27 cellular contexts compared by ENCODE assay signal in genomic region chr9:87748895-87749294, GRCh38. TPM values are rescaled to one million over a fixed set of nuclear protein-coding genes. Genes with fewer than 3 reads are reported as not detected.
DNase-seq lines count a peak whose midpoint lies in the region; ATAC-seq, FAIRE-seq and TF ChIP-seq lines count a peak whose summit lies in the region.
"Had no signal": no experiment of that assay in that cellular context is flagged by ENCODE, and none has a peak within 500 bp of the region (broad histone marks: within the 10 kb centered on the region; RNA-seq: fewer than 3 reads in every experiment).

No MANE protein-coding gene starts in this region.

- H2AFZ ChIP-seq in HepG2 (ENCODE audit: low read length) = no peak overlapping the region

- TF ChIP-seq CTCF in liver (IDR thresholded peaks at IDR 0.05; ENCODE audit: low read depth, low read length, missing input control) (no peak), HepG2 (CRISPR knock-in tag; IDR thresholded peaks at IDR 0.05) (no peak), adrenal gland (IDR thresholded peaks at IDR 0.05) (no peak), thyroid gland (IDR thresholded peaks at IDR 0.05) (no peak)

- H3K79me2 ChIP-seq in HepG2 (ENCODE audit: insufficient read depth, low read length) = no peaks in the 10 kb centered on the region

- BruUV-seq in HepG2 (replicated peaks; lab: Mats Ljungman, UMichigan) = no TSS peak

- H3K36me3 ChIP-seq in liver (ENCODE audit: control insufficient read depth in 4 of 4, insufficient read depth in 3 of 4, low read depth in 1 of 4, low read length in 3 of 4) (no peaks in the 10 kb centered on the region), HepG2 (replicated peaks in 1 of 2; ENCODE audit: control insufficient read depth in 1 of 2, insufficient read depth in 2 of 2, low read length in 2 of 2) (no peaks in the 10 kb centered on the region), adrenal gland (replicated peaks in 1 of 2) (no peaks in the 10 kb centered on the region), thyroid gland (no peaks in the 10 kb centered on the region)
- H3K36me3 ChIP-seq: MG63 had no signal

- DNase-seq in HepG2 (ENCODE audit: low spot score) = no peak
- DNase-seq in adrenal gland = no peak
- peak; percentile 38 for DNase-seq in kidney tubule cell (ENCODE audit: low spot score)
- no peak for DNase-seq in thyroid gland
- DNase-seq: Caco-2; CD8-positive, alpha-beta T cell; DMS79 treated with DMSO at 0.1 percent for 48 hours; GF-D8; KBM-7; MG63; NCI-H1105 treated with DMSO at 0.1 percent for 48 hours; NCI-H146; NCI-H2029 treated with DMSO at 0.1 percent for 48 hours; NCI-H446 treated with DMSO at 0.1 percent for 48 hours; NCI-H526; NCI-H82; NK-92 treated with Interleukin-12 subunit alpha and Interleukin-12 subunit beta, amount 100 ng/mL, for 24 hours; SHP77 treated with DMSO at 0.1 percent for 48 hours had no signal

- ATAC-seq in HepG2 (no peak), GM18502 (IDR thresholded peaks at IDR 0.05; ENCODE audit: poor library complexity, unreplicated experiment) (no peak), HG02973 (IDR thresholded peaks at IDR 0.05; ENCODE audit: unreplicated experiment) (no peak)
- ATAC-seq: A549; CD8-positive, alpha-beta T cell; Panc1 had no signal

- H3K4me1 ChIP-seq in liver (ENCODE audit: control insufficient read depth in 4 of 4, insufficient read depth in 4 of 4, low read length in 3 of 4) (peaks cover 15 to 26% (median 16%) of the 10 kb centered on the region in 4 donors), HepG2 (ENCODE audit: insufficient read depth, low read length) (peaks cover 5% of the 10 kb centered on the region; the same call in 1 of the 2 replicates), adrenal gland (replicated peaks in 1 of 2) (no peaks in the 10 kb centered on the region), thyroid gland (no peaks in the 10 kb centered on the region)
- H3K4me1 ChIP-seq: A549, Caco-2 had no signal

- TF ChIP-seq EP300 in HepG2 (IDR thresholded peaks at IDR 0.05; ENCODE audit: low read depth in 2 of 2, low read length in 2 of 2) (no peak), HepG2 (CRISPR knock-in tag; IDR thresholded peaks at IDR 0.05; ENCODE audit: borderline replicate concordance) (no peak)

- H4K20me1 ChIP-seq in HepG2 (ENCODE audit: insufficient read depth, low read length) = no peaks in the 10 kb centered on the region

- CTCF ChIA-PET in HepG2 (lab: Yijun Ruan, JAX; ENCODE audit: low intra/inter-chr PET ratio, low total read pairs) = no interaction called here

- H3K9ac ChIP-seq in liver (ENCODE audit: low read depth in 1 of 2, low read length in 2 of 2) (no peak overlapping the region), HepG2 (ENCODE audit: insufficient read depth, low read depth, low read length) (no peak overlapping the region)

- no peak overlapping the region for H3K4me3 ChIP-seq in liver (ENCODE audit: low read depth in 1 of 3, low read length in 3 of 3)
- H3K4me3 ChIP-seq in HepG2 (replicated peaks in 1 of 3; ENCODE audit: insufficient read depth in 1 of 3, low read depth in 2 of 3, low read length in 3 of 3) = no peak overlapping the region
- H3K4me3 ChIP-seq in adrenal gland = no peak overlapping the region
- H3K4me3 ChIP-seq in thyroid gland (replicated peaks in 1 of 3) = no peak overlapping the region
- H3K4me3 ChIP-seq: A549, MG63 had no signal

- intact Hi-C loops in HepG2 (cut with micrococcal nuclease; ENCODE audit: unreplicated experiment) (no loop called here), adrenal gland (cut with DNase I) (no loop called here), thyroid gland (cut with DNase I) (no loop called here)

- POLR2A ChIA-PET in HepG2 (lab: Yijun Ruan, JAX) = no interaction called here

- H3K27ac ChIP-seq in liver (ENCODE audit: low read depth in 1 of 2, low read length in 2 of 2) (peak overlapping the region; percentile 30 to 32), HepG2 (ENCODE audit: extremely low read length, insufficient read depth, low read length) (no peak overlapping the region), adrenal gland (peak overlapping the region in 3 of 5 donors; percentile 14 to 46 (median 31)), thyroid gland (no peak overlapping the region)
- H3K27ac ChIP-seq: A549, C4-2B had no signal

- FAIRE-seq in HepG2 (lab: Jason Lieb, UNC) = no peak
- FAIRE-seq: A549, GM12891, H54, HTR-8/SVneo had no signal

- in situ Hi-C loops in HepG2 (cut with HindIII; ENCODE audit: extremely low pct_ligation_motif_present, low pct_unique_long_range_greater_than_20kb) = no loop called here

- TF ChIP-seq POLR2A in HepG2 (IDR thresholded peaks at IDR 0.05; ENCODE audit: insufficient read depth in 1 of 2, low read depth in 2 of 2, low read length in 2 of 2) (no peak), adrenal gland (IDR thresholded peaks at IDR 0.05) (no peak), thyroid gland (IDR thresholded peaks at IDR 0.05) (no peak)

- TF ChIP-seq RAD21 in liver (IDR thresholded peaks at IDR 0.05) = no peak
- no peak for TF ChIP-seq RAD21 in HepG2 (CRISPR knock-in tag; IDR thresholded peaks at IDR 0.05)

- H3K27me3 ChIP-seq in liver (ENCODE audit: control insufficient read depth in 4 of 4, insufficient read depth in 4 of 4, low read length in 3 of 4) (no peaks in the 10 kb centered on the region), HepG2 (ENCODE audit: control insufficient read depth in 1 of 2, insufficient read depth in 2 of 2, low read length in 2 of 2) (no peaks in the 10 kb centered on the region), adrenal gland (no peaks in the 10 kb centered on the region), thyroid gland (no peaks in the 10 kb centered on the region)
- H3K27me3 ChIP-seq: MG63 had no signal

- H3K4me2 ChIP-seq in HepG2 (ENCODE audit: low read depth, low read length) = no peak overlapping the region
- H3K4me2 ChIP-seq: A549 had no signal

- H3K9me3 ChIP-seq in liver (ENCODE audit: control insufficient read depth in 4 of 4, low read length in 3 of 4) = peaks cover 0 to 4% (median 1%) of the 10 kb centered on the region in 4 donors
- H3K9me3 ChIP-seq in HepG2 (ENCODE audit: low read length) = peaks cover 6% of the 10 kb centered on the region; the same call in 1 of the 2 replicates
- no peaks in the 10 kb centered on the region for H3K9me3 ChIP-seq in adrenal gland (replicated peaks in 1 of 3)
- no peaks in the 10 kb centered on the region for H3K9me3 ChIP-seq in thyroid gland
- H3K9me3 ChIP-seq: Caco-2 had no signal

- WGBS in liver = 56% methylated on average over 1 of the region's 1 CpG
- 43% methylated on average over 1 of the region's 1 CpG for WGBS in HepG2 (ENCODE audit: low lambda C conversion rate)
- WGBS in adrenal gland, 4 donors = 50 to 65% (median 55%) methylated on average over 1 of the region's 1 CpG
- 21 to 24% methylated on average over 1 of the region's 1 CpG for WGBS in thyroid gland, 2 donors

TF ChIP-seq in liver, 16 proteins besides CTCF, POLR2A, EP300 and RAD21 (continues in another document):
- TF ChIP-seq YY1 (IDR thresholded peaks at IDR 0.05) (no peak), RXRA (IDR thresholded peaks at IDR 0.05) (no peak), GABPA (IDR thresholded peaks at IDR 0.05 in 1 of 2, conservative IDR thresholded peaks at IDR 0.05 in 1 of 2) (no peak), FOXA1 (IDR thresholded peaks at IDR 0.05) (no peak), JUND (IDR thresholded peaks at IDR 0.05) (no peak)

TF ChIP-seq in HepG2, 621 proteins besides CTCF, POLR2A, EP300 and RAD21 (continues in another document):
- TF ChIP-seq SAFB2 (CRISPR knock-in tag; IDR thresholded peaks at IDR 0.05; ENCODE audit: borderline replicate concordance, low read depth) (no peak), NCOR1 (IDR thresholded peaks at IDR 0.05; ENCODE audit: borderline replicate concordance, low read length) (no peak), GTF3A (CRISPR knock-in tag; conservative IDR thresholded peaks at IDR 0.05) (no peak), ZSCAN25 (CRISPR knock-in tag; IDR thresholded peaks at IDR 0.05) (no peak), ZNF556 (CRISPR knock-in tag; IDR thresholded peaks at IDR 0.05; ENCODE audit: borderline replicate concordance) (no peak), NFKB2 (CRISPR knock-in tag; IDR thresholded peaks at IDR 0.05; ENCODE audit: borderline replicate concordance) (no peak), ZNF20 (CRISPR knock-in tag; IDR thresholded peaks at IDR 0.05) (no peak)

RNA-seq across cellular contexts. Expression of gene CTSL, which starts 23.0 kb away (rescaled TPM):
- total RNA-seq in liver (100 to 1,000 TPM; 156 to 193 TPM), HepG2 (2016; rRNA removed; fragmentation: Illumina TruSeq; extraction: Trizol) (40.0 and 78.1 TPM in 2 replicates), adrenal gland (100 to 1,000 TPM in 7 of 8 donors, 10 to 100 TPM in 1; 94.6 to 208 (median 159) TPM), thyroid gland (100 to 1,000 TPM in 3 of 4 donors, 10 to 100 TPM in 1; 62.0 to 172 (median 112) TPM)
- polyA plus RNA-seq in liver (100 to 1,000 TPM; 167 to 210 TPM), HepG2 (2011; rRNA removed) (83.8 and 113 TPM in 2 replicates), adrenal gland (100 to 1,000 TPM in 2 of 3 donors, 10 to 100 TPM in 1; 65.2 to 134 (median 109) TPM)
- 3.8 and 5.8 TPM in 2 replicates for total RNA-seq in HepG2 (2016; cell fraction: cytosol; rRNA removed; fragmentation: Illumina TruSeq; extraction: Trizol; ENCODE audit: low read depth)
- total RNA-seq in HepG2 (2016; cell fraction: insoluble cytoplasmic fraction; rRNA removed; fragmentation: Illumina TruSeq; extraction: Trizol) = 40.5 and 78.7 TPM in 2 replicates
- 8.0 and 8.5 TPM in 2 replicates for total RNA-seq in HepG2 (2016; cell fraction: membrane; rRNA removed; fragmentation: Illumina TruSeq; extraction: Trizol)
- 52.9 and 63.4 TPM in 2 replicates for total RNA-seq in HepG2 (2016; cell fraction: nucleus; rRNA removed; fragmentation: Illumina TruSeq; extraction: Trizol)
- 73.7 and 84.1 TPM in 2 replicates for polyA plus RNA-seq in HepG2 (2011; cell fraction: cytosol; rRNA removed)
- 20.1 and 27.7 TPM in 2 replicates for polyA plus RNA-seq in HepG2 (2011; cell fraction: nucleus; rRNA removed)
- 48.9 and 56.9 TPM in 2 replicates for polyA plus RNA-seq in HepG2 (2012)
- 4.8 and 5.2 TPM in 2 replicates for polyA plus RNA-seq in HepG2 (2016; cell fraction: cytosol; fragmentation: Illumina TruSeq; extraction: Trizol; ENCODE audit: low read depth)
- 36.0 and 42.5 TPM in 2 replicates for polyA plus RNA-seq in HepG2 (2016; cell fraction: insoluble cytoplasmic fraction; fragmentation: Illumina TruSeq; extraction: Trizol; ENCODE audit: low read depth)
- 5.3 and 5.5 TPM in 2 replicates for polyA plus RNA-seq in HepG2 (2016; cell fraction: membrane; fragmentation: Illumina TruSeq; extraction: Trizol; ENCODE audit: low read depth)
- 85.9 and 86.3 TPM in 2 replicates for polyA plus RNA-seq in HepG2 (2016; cell fraction: nucleus; fragmentation: Illumina TruSeq; extraction: Trizol; ENCODE audit: insufficient read depth, low read depth)
- polyA minus RNA-seq in HepG2 (2011; rRNA and poly(A)+ RNA removed; ENCODE audit: low replicate concordance) = 18.9 and 34.3 TPM in 2 replicates
- 21.2 and 31.1 TPM in 2 replicates for polyA minus RNA-seq in HepG2 (2011; cell fraction: cytosol; rRNA and poly(A)+ RNA removed)
- polyA minus RNA-seq in HepG2 (2011; cell fraction: nucleus; rRNA and poly(A)+ RNA removed) = 11.2 and 15.9 TPM in 2 replicates

Comparison
In these comparisons a context has a peak if more than half of its experiments do, and no peak if none do; other contexts are left out.
1. H3K27ac ChIP-seq: peak in liver (2 of 2) and adrenal gland (3 of 5); none in HepG2 (single experiment) and thyroid gland (0 of 3).